1 cellular context compared by ENCODE assay signal in the genomic region with DNA sequence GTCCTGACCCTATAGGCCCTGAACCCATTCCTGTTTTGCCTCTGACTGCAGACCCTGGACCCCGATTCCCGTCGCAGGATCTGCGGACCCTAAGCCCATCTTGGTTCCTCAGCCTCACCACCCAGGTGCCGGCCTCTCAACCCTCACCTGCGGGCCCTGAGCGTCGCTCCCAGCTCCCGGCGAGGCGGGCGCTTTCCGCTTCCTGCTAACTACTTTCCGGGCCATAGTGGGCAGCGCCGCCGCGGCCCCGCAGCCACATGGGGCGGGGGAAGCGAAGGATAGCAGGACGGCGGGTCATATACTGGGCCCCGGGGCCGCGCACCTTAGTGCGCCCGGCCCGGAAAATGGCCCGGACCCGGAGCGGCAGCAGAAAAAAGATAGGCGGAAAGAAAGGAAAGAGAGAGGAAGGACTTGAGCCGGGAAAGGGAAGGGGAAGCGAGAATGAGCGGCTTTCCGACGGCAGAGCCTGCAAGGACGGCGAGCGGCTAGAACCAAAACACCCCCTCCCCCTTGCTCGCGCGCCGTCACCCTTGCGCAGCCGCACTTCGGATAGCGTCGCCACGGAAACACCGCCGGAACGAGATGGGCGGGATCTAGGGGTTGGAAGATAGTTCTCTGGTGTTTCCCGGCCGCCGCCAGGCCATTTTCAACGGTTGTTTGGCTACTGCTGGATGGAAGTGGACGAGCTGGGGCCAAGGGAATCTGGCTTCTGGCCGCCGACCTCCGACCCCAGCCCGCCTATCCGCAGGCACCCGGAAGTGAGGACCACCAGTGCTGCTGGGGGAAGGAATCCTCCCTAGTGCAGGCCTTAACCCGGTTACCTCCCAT.
A peak's percentile ranks its signal among the peaks of the same experiment; 100 is the strongest.
TF ChIP-seq lines count a peak whose summit lies in the region.

Gene DCAF12, minus strand, starts transcription at position 492 of the 828 bp plus-strand sequence. Its CDS starts 267 bp downstream, at position 225.

TF ChIP-seq in HepG2, 621 proteins besides CTCF, POLR2A, EP300 and RAD21 (continued from another document and continues in another):
- TF ChIP-seq CSRNP1 (CRISPR knock-in tag; IDR thresholded peaks at IDR 0.05) (peak; percentile 86), FLYWCH1 (CRISPR knock-in tag; IDR thresholded peaks at IDR 0.05) (peak; percentile 93), PRPF4 (IDR thresholded peaks at IDR 0.05; ENCODE audit: low read depth, low read length, poor library complexity, severe bottlenecking) (no peak), ZNF672 (CRISPR knock-in tag; IDR thresholded peaks at IDR 0.05) (no peak), ZSCAN31 (CRISPR knock-in tag; IDR thresholded peaks at IDR 0.05; ENCODE audit: low read depth) (peak; percentile 88), MEIS1 (CRISPR knock-in tag; IDR thresholded peaks at IDR 0.05; ENCODE audit: borderline replicate concordance) (peak; percentile 66), ZNF326 (CRISPR knock-in tag; IDR thresholded peaks at IDR 0.05; ENCODE audit: borderline replicate concordance) (no peak), TCF7L2 (IDR thresholded peaks at IDR 0.05; ENCODE audit: low read depth, low read length) (no peak), ZFAT (CRISPR knock-in tag; conservative IDR thresholded peaks at IDR 0.05) (no peak), EZH2 (conservative IDR thresholded peaks at IDR 0.05; ENCODE audit: low read depth, low read length) (no peak), HMGXB3 (CRISPR knock-in tag; IDR thresholded peaks at IDR 0.05; ENCODE audit: borderline replicate concordance) (no peak), ZNF451 (CRISPR knock-in tag; IDR thresholded peaks at IDR 0.05) (no peak), ZNF891 (CRISPR knock-in tag; IDR thresholded peaks at IDR 0.05) (peak; percentile 88; the same call in 1 of the 2 replicates), ZBTB49 (CRISPR knock-in tag; IDR thresholded peaks at IDR 0.05; ENCODE audit: borderline replicate concordance) (no peak), PAXIP1 (CRISPR knock-in tag; conservative IDR thresholded peaks at IDR 0.05) (peak; percentile 58), IKZF5 (CRISPR knock-in tag; IDR thresholded peaks at IDR 0.05) (peak; percentile 74; the same call in 1 of the 2 replicates), MTA1 (CRISPR knock-in tag; IDR thresholded peaks at IDR 0.05; ENCODE audit: borderline replicate concordance) (peak; percentile 76; the same call in 1 of the 2 replicates), MLLT10 (CRISPR knock-in tag; IDR thresholded peaks at IDR 0.05) (no peak), SMC3 (IDR thresholded peaks at IDR 0.05; ENCODE audit: low read length) (no peak), RXRB (CRISPR knock-in tag; IDR thresholded peaks at IDR 0.05; ENCODE audit: borderline replicate concordance) (peak; percentile 45; the same call in 1 of the 2 replicates), PRMT3 (CRISPR knock-in tag; IDR thresholded peaks at IDR 0.05; ENCODE audit: borderline replicate concordance, low read depth) (no peak), CERS6 (CRISPR knock-in tag; IDR thresholded peaks at IDR 0.05) (no peak), ZNF382 (CRISPR knock-in tag; IDR thresholded peaks at IDR 0.05; ENCODE audit: borderline replicate concordance) (no peak), ZNF605 (CRISPR knock-in tag; IDR thresholded peaks at IDR 0.05) (no peak), SOX6 (IDR thresholded peaks at IDR 0.05) (no peak), SOX6 (CRISPR knock-in tag; IDR thresholded peaks at IDR 0.05) (peak; percentile 59)
- TF ChIP-seq, protein P1, sequence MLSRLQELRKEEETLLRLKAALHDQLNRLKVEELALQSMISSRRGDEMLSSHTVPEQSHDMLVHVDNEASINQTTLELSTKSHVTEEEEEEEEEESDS (CRISPR knock-in tag; IDR thresholded peaks at IDR 0.05; ENCODE audit: borderline replicate concordance): peak; percentile 84; the same call in 1 of the 2 replicates
- TF ChIP-seq, protein P2, sequence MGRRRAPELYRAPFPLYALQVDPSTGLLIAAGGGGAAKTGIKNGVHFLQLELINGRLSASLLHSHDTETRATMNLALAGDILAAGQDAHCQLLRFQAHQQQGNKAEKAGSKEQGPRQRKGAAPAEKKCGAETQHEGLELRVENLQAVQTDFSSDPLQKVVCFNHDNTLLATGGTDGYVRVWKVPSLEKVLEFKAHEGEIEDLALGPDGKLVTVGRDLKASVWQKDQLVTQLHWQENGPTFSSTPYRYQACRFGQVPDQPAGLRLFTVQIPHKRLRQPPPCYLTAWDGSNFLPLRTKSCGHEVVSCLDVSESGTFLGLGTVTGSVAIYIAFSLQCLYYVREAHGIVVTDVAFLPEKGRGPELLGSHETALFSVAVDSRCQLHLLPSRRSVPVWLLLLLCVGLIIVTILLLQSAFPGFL (CRISPR knock-in tag; IDR thresholded peaks at IDR 0.05): no peak
- TF ChIP-seq, protein P3, sequence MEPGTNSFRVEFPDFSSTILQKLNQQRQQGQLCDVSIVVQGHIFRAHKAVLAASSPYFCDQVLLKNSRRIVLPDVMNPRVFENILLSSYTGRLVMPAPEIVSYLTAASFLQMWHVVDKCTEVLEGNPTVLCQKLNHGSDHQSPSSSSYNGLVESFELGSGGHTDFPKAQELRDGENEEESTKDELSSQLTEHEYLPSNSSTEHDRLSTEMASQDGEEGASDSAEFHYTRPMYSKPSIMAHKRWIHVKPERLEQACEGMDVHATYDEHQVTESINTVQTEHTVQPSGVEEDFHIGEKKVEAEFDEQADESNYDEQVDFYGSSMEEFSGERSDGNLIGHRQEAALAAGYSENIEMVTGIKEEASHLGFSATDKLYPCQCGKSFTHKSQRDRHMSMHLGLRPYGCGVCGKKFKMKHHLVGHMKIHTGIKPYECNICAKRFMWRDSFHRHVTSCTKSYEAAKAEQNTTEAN (CRISPR knock-in tag; conservative IDR thresholded peaks at IDR 0.05): no peak
- TF ChIP-seq, protein P4, sequence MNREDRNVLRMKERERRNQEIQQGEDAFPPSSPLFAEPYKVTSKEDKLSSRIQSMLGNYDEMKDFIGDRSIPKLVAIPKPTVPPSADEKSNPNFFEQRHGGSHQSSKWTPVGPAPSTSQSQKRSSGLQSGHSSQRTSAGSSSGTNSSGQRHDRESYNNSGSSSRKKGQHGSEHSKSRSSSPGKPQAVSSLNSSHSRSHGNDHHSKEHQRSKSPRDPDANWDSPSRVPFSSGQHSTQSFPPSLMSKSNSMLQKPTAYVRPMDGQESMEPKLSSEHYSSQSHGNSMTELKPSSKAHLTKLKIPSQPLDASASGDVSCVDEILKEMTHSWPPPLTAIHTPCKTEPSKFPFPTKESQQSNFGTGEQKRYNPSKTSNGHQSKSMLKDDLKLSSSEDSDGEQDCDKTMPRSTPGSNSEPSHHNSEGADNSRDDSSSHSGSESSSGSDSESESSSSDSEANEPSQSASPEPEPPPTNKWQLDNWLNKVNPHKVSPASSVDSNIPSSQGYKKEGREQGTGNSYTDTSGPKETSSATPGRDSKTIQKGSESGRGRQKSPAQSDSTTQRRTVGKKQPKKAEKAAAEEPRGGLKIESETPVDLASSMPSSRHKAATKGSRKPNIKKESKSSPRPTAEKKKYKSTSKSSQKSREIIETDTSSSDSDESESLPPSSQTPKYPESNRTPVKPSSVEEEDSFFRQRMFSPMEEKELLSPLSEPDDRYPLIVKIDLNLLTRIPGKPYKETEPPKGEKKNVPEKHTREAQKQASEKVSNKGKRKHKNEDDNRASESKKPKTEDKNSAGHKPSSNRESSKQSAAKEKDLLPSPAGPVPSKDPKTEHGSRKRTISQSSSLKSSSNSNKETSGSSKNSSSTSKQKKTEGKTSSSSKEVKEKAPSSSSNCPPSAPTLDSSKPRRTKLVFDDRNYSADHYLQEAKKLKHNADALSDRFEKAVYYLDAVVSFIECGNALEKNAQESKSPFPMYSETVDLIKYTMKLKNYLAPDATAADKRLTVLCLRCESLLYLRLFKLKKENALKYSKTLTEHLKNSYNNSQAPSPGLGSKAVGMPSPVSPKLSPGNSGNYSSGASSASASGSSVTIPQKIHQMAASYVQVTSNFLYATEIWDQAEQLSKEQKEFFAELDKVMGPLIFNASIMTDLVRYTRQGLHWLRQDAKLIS (CRISPR knock-in tag; IDR thresholded peaks at IDR 0.05): no peak
